Comparison of ENCODE assay signal across 18 cellular contexts in the genomic region with DNA sequence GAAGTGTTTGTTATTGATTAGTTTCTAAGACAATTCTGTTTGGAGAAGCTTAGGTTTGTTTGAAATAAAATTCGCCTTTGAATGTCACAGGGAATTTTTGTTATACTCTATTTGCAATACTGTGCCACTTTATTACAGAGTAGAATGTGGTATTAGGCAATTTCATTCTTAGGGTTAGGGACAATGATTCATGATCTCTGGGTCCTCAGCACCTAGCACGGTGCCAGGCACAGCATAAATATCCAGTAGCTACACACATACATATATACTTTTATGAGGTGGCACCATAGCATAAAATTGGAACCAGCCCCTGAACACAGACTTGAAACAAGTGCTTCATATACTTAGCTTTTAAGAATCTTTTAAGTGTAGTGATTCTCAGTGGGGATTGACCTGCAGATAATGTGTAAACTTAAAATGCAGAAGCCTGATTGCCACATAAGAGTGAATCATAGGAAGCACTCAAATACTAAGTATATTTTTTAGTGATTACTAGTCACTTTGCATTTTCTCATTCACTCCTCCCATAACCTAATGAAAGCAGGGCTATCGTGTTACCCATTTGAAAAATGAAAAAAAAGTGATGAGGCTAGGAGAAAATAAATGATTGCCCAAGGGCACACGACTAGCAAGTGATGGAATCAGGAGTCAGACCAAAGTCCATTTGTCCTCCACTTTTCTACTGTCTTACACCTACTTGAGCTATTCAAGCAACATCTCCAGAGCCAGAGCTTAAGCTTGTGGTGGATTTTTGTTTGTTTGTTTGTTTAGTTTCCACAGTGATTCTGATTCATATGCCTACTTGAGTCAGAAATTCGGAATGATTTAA.
A peak's percentile ranks its signal among the peaks of the same experiment; 100 is the strongest.
DNase-seq lines count a peak whose midpoint lies in the region; ATAC-seq and TF ChIP-seq lines count a peak whose summit lies in the region.
"Had no signal": no experiment of that assay in that cellular context is flagged by ENCODE, and none has a peak within 500 bp of the region (broad histone marks: within the 10 kb centered on the region; RNA-seq: fewer than 3 reads in every experiment).

No MANE protein-coding gene starts in this region.

- no peak overlapping the region for H3K18ac ChIP-seq in mesenchymal stem cell (ENCODE audit: low read depth in 1 of 2, low read length in 2 of 2)

- no peaks in the 10 kb centered on the region for H3K79me1 ChIP-seq in mesenchymal stem cell (replicated peaks; ENCODE audit: low read length, poor library complexity, severe bottlenecking)

- H2BK120ac ChIP-seq in mesenchymal stem cell (ENCODE audit: low read depth, low read length), result no peak overlapping the region

- no peak overlapping the region for H3K23ac ChIP-seq in mesenchymal stem cell (ENCODE audit: low read length in 2 of 2)

- H3K4me1 ChIP-seq in mesenchymal stem cell (ENCODE audit: control insufficient read depth, insufficient read depth, low read depth, low read length), result no peaks in the 10 kb centered on the region
- H3K4me1 ChIP-seq: testis had no signal

- TF ChIP-seq CTCF in AG09309 (IDR thresholded peaks at IDR 0.05; ENCODE audit: control insufficient read depth, insufficient read depth, low read depth, low read length, missing control alignments), result no peak
- no peak for TF ChIP-seq CTCF in astrocyte of the spinal cord (IDR thresholded peaks at IDR 0.05; ENCODE audit: low read depth, low read length)

- no peaks in the 10 kb centered on the region for H3K9me3 ChIP-seq in mesenchymal stem cell (ENCODE audit: control insufficient read depth, low read length)
- H3K9me3 ChIP-seq: testis had no signal

- 49% methylated on average over 3 of the region's 5 CpGs for WGBS in mesenchymal stem cell

- H4K8ac ChIP-seq in mesenchymal stem cell (ENCODE audit: low read length), result no peak overlapping the region

- no peak overlapping the region for H2BK12ac ChIP-seq in mesenchymal stem cell (ENCODE audit: low read length in 2 of 2)

- intact Hi-C loops in left colon (cut with DNase I, micrococcal nuclease), result no loop called here

- no peaks in the 10 kb centered on the region for H3K36me3 ChIP-seq in mesenchymal stem cell (ENCODE audit: control insufficient read depth in 1 of 2, insufficient read depth in 2 of 2, low read depth in 1 of 2, low read length in 2 of 2)

- no peak overlapping the region for H2AK5ac ChIP-seq in mesenchymal stem cell (ENCODE audit: low read length, severe bottlenecking)

- no peaks in the 10 kb centered on the region for H3K27me3 ChIP-seq in mesenchymal stem cell (ENCODE audit: control insufficient read depth in 1 of 2, insufficient read depth in 1 of 2, low read length in 2 of 2)
- H3K27me3 ChIP-seq: testis had no signal

- peak overlapping the region; percentile 77 for H3K9ac ChIP-seq in mesenchymal stem cell (ENCODE audit: low read length)

- no peak overlapping the region for H3K27ac ChIP-seq in mesenchymal stem cell (ENCODE audit: low read length, poor library complexity, severe bottlenecking)
- H3K27ac ChIP-seq: testis had no signal

- no peak overlapping the region for H3K14ac ChIP-seq in mesenchymal stem cell (ENCODE audit: low read length in 2 of 2)

- H3K4me3 ChIP-seq in AG09309 (ENCODE audit: control insufficient read depth, low read depth, low read length) (no peak overlapping the region), astrocyte of the spinal cord (ENCODE audit: low read depth, low read length) (no peak overlapping the region), mesenchymal stem cell (ENCODE audit: insufficient read depth in 1 of 2, low read depth in 1 of 2, low read length in 2 of 2) (no peak overlapping the region)
- H3K4me3 ChIP-seq: testis had no signal

- H3K4me2 ChIP-seq in mesenchymal stem cell (ENCODE audit: low read length, poor library complexity, severe bottlenecking), result no peak overlapping the region

- peak; percentile 20 for DNase-seq in AG09309 (ENCODE audit: low read depth)
- peak; percentile 51 for DNase-seq in HS-5 (ENCODE audit: low read depth)
- DNase-seq in astrocyte of the spinal cord (ENCODE audit: low read depth, low spot score), result peak; percentile 49
- peak; percentile 12 for DNase-seq in mesenchymal stem cell
- no peak for DNase-seq in left colon
- no peak for DNase-seq in MV-4-11 (lab: John Stamatoyannopoulos, UW)
- no peak for DNase-seq in GM19240 (ENCODE audit: insufficient read length, low spot score)
- DNase-seq: activated CD4-positive, alpha-beta T cell treated with anti-CD3 and anti-CD28 coated beads for 4 hours; activated naive CD8-positive, alpha-beta T cell treated with anti-CD3 and anti-CD28 coated beads for 36 hours; activated T-cell treated with anti-CD3 and anti-CD28 coated beads for 4 hours; DMS79; NCI-H1105; NCI-H2227 treated with DMSO at 0.1 percent for 48 hours; occipital lobe; stimulated activated CD4-positive, alpha-beta T cell treated with anti-CD3 and anti-CD28 coated beads, Interleukin-15, amount 100 ng/mL, for 24 hours; T-helper 1 cell; testis had no signal

- no peak overlapping the region for H2AFZ ChIP-seq in mesenchymal stem cell (ENCODE audit: low read depth, low read length)

- ATAC-seq in left colon, result no peak
- ATAC-seq in HG03280 (IDR thresholded peaks at IDR 0.05; ENCODE audit: unreplicated experiment), result no peak

- H3K4ac ChIP-seq in mesenchymal stem cell (ENCODE audit: low read depth in 1 of 2, low read length in 2 of 2), result no peak overlapping the region

- H2BK5ac ChIP-seq in mesenchymal stem cell (ENCODE audit: low read depth, low read length, poor library complexity, severe bottlenecking), result no peak overlapping the region

- no peak overlapping the region for H4K91ac ChIP-seq in mesenchymal stem cell (ENCODE audit: low read length)

- no peak overlapping the region for H2BK15ac ChIP-seq in mesenchymal stem cell (ENCODE audit: low read depth, poor library complexity, severe bottlenecking)

- in situ Hi-C loops in astrocyte of the spinal cord (cut with HindIII; ENCODE audit: low sequenced_read_pairs), result no loop called here

Comparison
In these comparisons a context has a peak if more than half of its experiments do, and no peak if none do; other contexts are left out.
1. DNase-seq: peak in AG09309 (single experiment), HS-5 (single experiment), astrocyte of the spinal cord (single experiment) and mesenchymal stem cell (single experiment); none in left colon (0 of 2), MV-4-11 (single experiment) and GM19240 (single experiment).